ENCODE assay signal across 17 cellular contexts in genomic region chr2:10919776-10920606, GRCh38. TPM values are rescaled to one million over a fixed set of nuclear protein-coding genes. Genes with fewer than 3 reads are reported as not detected.
A peak's percentile ranks its signal among the peaks of the same experiment; 100 is the strongest.
DNase-seq lines count a peak whose midpoint lies in the region; ATAC-seq and TF ChIP-seq lines count a peak whose summit lies in the region.
"Had no signal": no experiment of that assay in that cellular context is flagged by ENCODE, and none has a peak within 500 bp of the region (broad histone marks: within the 10 kb centered on the region; RNA-seq: fewer than 3 reads in every experiment).

No MANE protein-coding gene starts in this region.

- no peaks in the 10 kb centered on the region for H3F3A ChIP-seq in SK-N-SH (replicated peaks; ENCODE audit: insufficient read depth)

- CTCF ChIA-PET in SK-N-SH (lab: Yijun Ruan, JAX), result interaction anchor here (1.7 to 3.7 kb wide), 3 partner anchors 8 to 204 kb away, joined by 7 to 19 read pairs (median 17); partner anchors contain the start of gene KCNF1

- POLR2A ChIA-PET in SK-N-SH (lab: Yijun Ruan, JAX), result no interaction called here

- TF ChIP-seq CTCF in SK-N-SH (IDR thresholded peaks at IDR 0.05) (no peak), sigmoid colon (IDR thresholded peaks at IDR 0.05) (no peak)

- no peaks in the 10 kb centered on the region for H4K20me1 ChIP-seq in SK-N-SH (ENCODE audit: insufficient read depth)

- ATAC-seq in SK-N-SH treated with all-trans-retinoic acid at 6 μM for 48 hours, result no peak
- ATAC-seq: activated naive CD4-positive, alpha-beta T cell treated with anti-CD3 and anti-CD28 coated beads, Interleukin-2, amount 50 U/mL, for 72 hours; natural killer cell; psoas muscle had no signal

- H3K9me3 ChIP-seq in SK-N-SH (no peaks in the 10 kb centered on the region), sigmoid colon (no peaks in the 10 kb centered on the region)
- H3K9me3 ChIP-seq: Caco-2, psoas muscle had no signal

- H3K36me3 ChIP-seq in SK-N-SH (replicated peaks in 1 of 2; ENCODE audit: control insufficient read depth in 1 of 2, insufficient read depth in 2 of 2, low read length in 1 of 2), result no peaks in the 10 kb centered on the region
- H3K36me3 ChIP-seq in sigmoid colon, result no peaks in the 10 kb centered on the region

- no peaks in the 10 kb centered on the region for H3K79me2 ChIP-seq in SK-N-SH (ENCODE audit: insufficient read depth)

- TF ChIP-seq POLR2A in sigmoid colon (IDR thresholded peaks at IDR 0.05), result no peak

- no peaks in the 10 kb centered on the region; the same call in 1 of the 2 replicates for H3K27me3 ChIP-seq in SK-N-SH (ENCODE audit: insufficient read depth)
- H3K27me3 ChIP-seq in sigmoid colon, result peaks cover 0 to 7% (median 0%) of the 10 kb centered on the region in 3 donors

- DNase-seq in SK-N-SH (no peak), NCI-H187 (lab: John Stamatoyannopoulos, UW) (peak; percentile 81), RPMI8226 (peak; percentile 84), sigmoid colon (peak; percentile 52), AG08395 (ENCODE audit: low spot score) (no peak), D341Med (ENCODE audit: low spot score) (no peak), superior temporal gyrus (ENCODE audit: extremely low spot score) (no peak)
- DNase-seq: effector CD8-positive, alpha-beta T cell; natural killer cell; NCI-H526; psoas muscle; substantia nigra had no signal

- H2AFZ ChIP-seq in SK-N-SH (ENCODE audit: low read depth), result no peak overlapping the region

- H3K27ac ChIP-seq in SK-N-SH (ENCODE audit: low read depth in 2 of 2, low read length in 1 of 2), result no peak overlapping the region
- no peak overlapping the region for H3K27ac ChIP-seq in sigmoid colon
- H3K27ac ChIP-seq: psoas muscle had no signal

- H3K4me3 ChIP-seq in SK-N-SH (ENCODE audit: low read depth in 2 of 2, low read length in 1 of 2) (no peak overlapping the region), sigmoid colon (no peak overlapping the region)
- H3K4me3 ChIP-seq: psoas muscle had no signal

- intact Hi-C loops in sigmoid colon (cut with DNase I), result loop anchor here (10.0 kb wide), 1 partner anchor 205 kb away; no protein-coding TSS in a partner anchor

- no peak for TF ChIP-seq RAD21 in SK-N-SH (IDR thresholded peaks at IDR 0.05; ENCODE audit: low read length)

- H3K9me2 ChIP-seq in SK-N-SH, result no peaks in the 10 kb centered on the region

- TF ChIP-seq EP300 in SK-N-SH (IDR thresholded peaks at IDR 0.05; ENCODE audit: borderline replicate concordance in 1 of 2, low read depth in 1 of 2, low read length in 1 of 2) (no peak), sigmoid colon (IDR thresholded peaks at IDR 0.05) (no peak)

- no peak overlapping the region for H3K9ac ChIP-seq in SK-N-SH

- 73% methylated on average over 17 of the region's 20 CpGs for WGBS in SK-N-SH (ENCODE audit: low lambda C conversion rate)
- 67 to 83% methylated on average over 20 of the region's 20 CpGs for WGBS in sigmoid colon, 2 donors

- H3K4me1 ChIP-seq in SK-N-SH (ENCODE audit: control insufficient read depth in 1 of 2, insufficient read depth in 2 of 2, low read depth in 1 of 2, low read length in 1 of 2), result peaks cover 0 to 6% of the 10 kb centered on the region in 2 experiments; a peak in 1 of 4 replicates
- no peaks in the 10 kb centered on the region for H3K4me1 ChIP-seq in sigmoid colon
- H3K4me1 ChIP-seq: Caco-2, psoas muscle had no signal

- H3K4me2 ChIP-seq in SK-N-SH, result no peak overlapping the region

TF ChIP-seq in SK-N-SH, 30 proteins besides CTCF, POLR2A, EP300 and RAD21:
- TF ChIP-seq USF1 (IDR thresholded peaks at IDR 0.05; ENCODE audit: borderline replicate concordance, low read depth) (0 out of 2 replicates have a peak, but pooled peaks have one; percentile 47), SIN3A (IDR thresholded peaks at IDR 0.05; ENCODE audit: borderline replicate concordance, low read depth, low read length) (no peak)

TF ChIP-seq in SK-N-SH treated with all-trans-retinoic acid at 6 μM for 48 hours, 23 proteins besides CTCF, POLR2A, EP300 and RAD21:
- TF ChIP-seq ISL1 (CRISPR knock-in tag; IDR thresholded peaks at IDR 0.05) (no peak), RARB (CRISPR knock-in tag; IDR thresholded peaks at IDR 0.05) (no peak), ZNF70 (CRISPR knock-in tag; IDR thresholded peaks at IDR 0.05) (no peak), CREB5 (CRISPR knock-in tag; IDR thresholded peaks at IDR 0.05; ENCODE audit: low read depth) (no peak), ZNF8 (CRISPR knock-in tag; IDR thresholded peaks at IDR 0.05) (no peak), ZNF565 (CRISPR knock-in tag; conservative IDR thresholded peaks at IDR 0.05; ENCODE audit: low read depth) (no peak), TOX (CRISPR knock-in tag; IDR thresholded peaks at IDR 0.05; ENCODE audit: borderline replicate concordance) (no peak), BACH2 (CRISPR knock-in tag; IDR thresholded peaks at IDR 0.05; ENCODE audit: borderline replicate concordance) (no peak), ESRRG (CRISPR knock-in tag; IDR thresholded peaks at IDR 0.05) (no peak), PPARA (CRISPR knock-in tag; IDR thresholded peaks at IDR 0.05; ENCODE audit: borderline replicate concordance) (no peak), OSR1 (CRISPR knock-in tag; IDR thresholded peaks at IDR 0.05) (no peak)
- TF ChIP-seq, protein P1, sequence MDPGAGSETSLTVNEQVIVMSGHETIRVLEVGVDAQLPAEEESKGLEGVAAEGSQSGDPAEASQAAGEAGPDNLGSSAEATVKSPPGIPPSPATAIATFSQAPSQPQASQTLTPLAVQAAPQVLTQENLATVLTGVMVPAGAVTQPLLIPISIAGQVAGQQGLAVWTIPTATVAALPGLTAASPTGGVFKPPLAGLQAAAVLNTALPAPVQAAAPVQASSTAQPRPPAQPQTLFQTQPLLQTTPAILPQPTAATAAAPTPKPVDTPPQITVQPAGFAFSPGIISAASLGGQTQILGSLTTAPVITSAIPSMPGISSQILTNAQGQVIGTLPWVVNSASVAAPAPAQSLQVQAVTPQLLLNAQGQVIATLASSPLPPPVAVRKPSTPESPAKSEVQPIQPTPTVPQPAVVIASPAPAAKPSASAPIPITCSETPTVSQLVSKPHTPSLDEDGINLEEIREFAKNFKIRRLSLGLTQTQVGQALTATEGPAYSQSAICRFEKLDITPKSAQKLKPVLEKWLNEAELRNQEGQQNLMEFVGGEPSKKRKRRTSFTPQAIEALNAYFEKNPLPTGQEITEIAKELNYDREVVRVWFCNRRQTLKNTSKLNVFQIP (CRISPR knock-in tag; IDR thresholded peaks at IDR 0.05; ENCODE audit: borderline replicate concordance, low read depth), result no peak
- TF ChIP-seq, protein P2, sequence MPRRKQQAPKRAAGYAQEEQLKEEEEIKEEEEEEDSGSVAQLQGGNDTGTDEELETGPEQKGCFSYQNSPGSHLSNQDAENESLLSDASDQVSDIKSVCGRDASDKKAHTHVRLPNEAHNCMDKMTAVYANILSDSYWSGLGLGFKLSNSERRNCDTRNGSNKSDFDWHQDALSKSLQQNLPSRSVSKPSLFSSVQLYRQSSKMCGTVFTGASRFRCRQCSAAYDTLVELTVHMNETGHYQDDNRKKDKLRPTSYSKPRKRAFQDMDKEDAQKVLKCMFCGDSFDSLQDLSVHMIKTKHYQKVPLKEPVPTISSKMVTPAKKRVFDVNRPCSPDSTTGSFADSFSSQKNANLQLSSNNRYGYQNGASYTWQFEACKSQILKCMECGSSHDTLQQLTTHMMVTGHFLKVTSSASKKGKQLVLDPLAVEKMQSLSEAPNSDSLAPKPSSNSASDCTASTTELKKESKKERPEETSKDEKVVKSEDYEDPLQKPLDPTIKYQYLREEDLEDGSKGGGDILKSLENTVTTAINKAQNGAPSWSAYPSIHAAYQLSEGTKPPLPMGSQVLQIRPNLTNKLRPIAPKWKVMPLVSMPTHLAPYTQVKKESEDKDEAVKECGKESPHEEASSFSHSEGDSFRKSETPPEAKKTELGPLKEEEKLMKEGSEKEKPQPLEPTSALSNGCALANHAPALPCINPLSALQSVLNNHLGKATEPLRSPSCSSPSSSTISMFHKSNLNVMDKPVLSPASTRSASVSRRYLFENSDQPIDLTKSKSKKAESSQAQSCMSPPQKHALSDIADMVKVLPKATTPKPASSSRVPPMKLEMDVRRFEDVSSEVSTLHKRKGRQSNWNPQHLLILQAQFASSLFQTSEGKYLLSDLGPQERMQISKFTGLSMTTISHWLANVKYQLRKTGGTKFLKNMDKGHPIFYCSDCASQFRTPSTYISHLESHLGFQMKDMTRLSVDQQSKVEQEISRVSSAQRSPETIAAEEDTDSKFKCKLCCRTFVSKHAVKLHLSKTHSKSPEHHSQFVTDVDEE (CRISPR knock-in tag; IDR thresholded peaks at IDR 0.05), result no peak
- TF ChIP-seq, protein P3, sequence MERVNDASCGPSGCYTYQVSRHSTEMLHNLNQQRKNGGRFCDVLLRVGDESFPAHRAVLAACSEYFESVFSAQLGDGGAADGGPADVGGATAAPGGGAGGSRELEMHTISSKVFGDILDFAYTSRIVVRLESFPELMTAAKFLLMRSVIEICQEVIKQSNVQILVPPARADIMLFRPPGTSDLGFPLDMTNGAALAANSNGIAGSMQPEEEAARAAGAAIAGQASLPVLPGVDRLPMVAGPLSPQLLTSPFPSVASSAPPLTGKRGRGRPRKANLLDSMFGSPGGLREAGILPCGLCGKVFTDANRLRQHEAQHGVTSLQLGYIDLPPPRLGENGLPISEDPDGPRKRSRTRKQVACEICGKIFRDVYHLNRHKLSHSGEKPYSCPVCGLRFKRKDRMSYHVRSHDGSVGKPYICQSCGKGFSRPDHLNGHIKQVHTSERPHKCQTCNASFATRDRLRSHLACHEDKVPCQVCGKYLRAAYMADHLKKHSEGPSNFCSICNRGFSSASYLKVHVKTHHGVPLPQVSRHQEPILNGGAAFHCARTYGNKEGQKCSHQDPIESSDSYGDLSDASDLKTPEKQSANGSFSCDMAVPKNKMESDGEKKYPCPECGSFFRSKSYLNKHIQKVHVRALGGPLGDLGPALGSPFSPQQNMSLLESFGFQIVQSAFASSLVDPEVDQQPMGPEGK (CRISPR knock-in tag; IDR thresholded peaks at IDR 0.05; ENCODE audit: borderline replicate concordance), result no peak

RNA-seq across cellular contexts. Expression of gene KCNF1, which starts 8.3 kb away (rescaled TPM):
- polyA plus RNA-seq in SK-N-SH (2012; rRNA removed) (0.16 and 0.23 TPM in 2 replicates), sigmoid colon (1 to 10 TPM in 1 of 3 donors, under 1 TPM in 1, not detected in 1; 0.34 to 1.2 TPM)
- 0.06 and 0.17 TPM in 2 replicates for polyA plus RNA-seq in SK-N-SH (2012; cell fraction: cytosol; rRNA removed)
- 0.12 and 0.19 TPM in 2 replicates for polyA plus RNA-seq in SK-N-SH (2012; cell fraction: nucleus; rRNA removed)
- 1 to 10 TPM in 2 of 4 donors, under 1 TPM in 2; 0.16 to 1.4 (median 0.94) TPM for total RNA-seq in sigmoid colon
- total RNA-seq: activated naive CD4-positive, alpha-beta T cell treated with anti-CD3 and anti-CD28 coated beads, Interleukin-2, amount 50 U/mL, for 72 hours; bronchial epithelial cell; lower leg skin; natural killer cell; psoas muscle had no signal

Comparison
In these comparisons a context has a peak if more than half of its experiments do, and no peak if none do; other contexts are left out.
1. DNase-seq: peak in NCI-H187 (2 of 2), RPMI8226 (single experiment) and sigmoid colon (single experiment); none in SK-N-SH (single experiment), AG08395 (single experiment), D341Med (single experiment) and superior temporal gyrus (single experiment).